Comparison of ENCODE assay signal across 18 cellular contexts in genomic region chr13:110240943-110241342, GRCh38.
"Had no signal": no experiment of that assay in that cellular context is flagged by ENCODE, and none has a peak within 500 bp of the region (broad histone marks: within the 10 kb centered on the region; RNA-seq: fewer than 3 reads in every experiment).

No MANE protein-coding gene starts in this region.

- H3K9me3 ChIP-seq: mucosa of descending colon, right lobe of liver had no signal

- ATAC-seq: activated CD8-positive, alpha-beta T cell treated with anti-CD3 and anti-CD28 coated beads for 36 hours; mucosa of descending colon; SK-N-SH treated with all-trans-retinoic acid at 6 μM for 48 hours; stimulated activated naive B cell treated with anti-CD40 and anti-IgM and Interleukin-4, amounts not matched to agents 10 μg/mL and 1 μg/mL and 100 μg/mL, for 72 hours had no signal

- H3K27ac ChIP-seq: brain microvascular endothelial cell, dorsolateral prefrontal cortex, right lobe of liver had no signal

- H3K4me3 ChIP-seq: dorsolateral prefrontal cortex, mucosa of descending colon, right lobe of liver had no signal

- H3K27me3 ChIP-seq: brain microvascular endothelial cell, dorsolateral prefrontal cortex, right lobe of liver had no signal

- DNase-seq: activated CD4-positive, alpha-beta T cell treated with anti-CD3 and anti-CD28 coated beads, Interleukin-2, amount 10 ng/mL, durations not matched to agents 7 days and 5 days; activated CD8-positive, alpha-beta T cell treated with anti-CD3 and anti-CD28 coated beads for 36 hours; activated gamma-delta T cell treated with Interleukin-2 at 50 U/mL for 16 hours; activated T-cell treated with anti-CD3 and anti-CD28 coated beads, Interleukin-2, amount 50 U/mL, for 1 hour; anterior cingulate cortex; brain microvascular endothelial cell; central memory CD4-positive, alpha-beta T cell; dorsolateral prefrontal cortex; hippocampal formation; mesendoderm; mucosa of descending colon; naive B cell; nucleus accumbens; right lobe of liver; small intestine; stimulated activated CD4-positive, alpha-beta T cell treated with anti-CD3 and anti-CD28 coated beads, Interleukin-15, amount 100 ng/mL, for 24 hours; stimulated activated naive B cell treated with anti-CD40 and anti-IgM and Interleukin-4, amounts not matched to agents 10 μg/mL and 1 μg/mL and 100 μg/mL, for 72 hours had no signal

- H3K36me3 ChIP-seq: right lobe of liver had no signal

- H3K4me1 ChIP-seq: right lobe of liver had no signal
